In genomic region chr4:70705146-70705855, GRCh38 we compare ENCODE assay signal across 8 cellular contexts. TPM values are rescaled to one million over a fixed set of nuclear protein-coding genes. Genes with fewer than 3 reads are reported as not detected.
A peak's percentile ranks its signal among the peaks of the same experiment; 100 is the strongest.
DNase-seq lines count a peak whose midpoint lies in the region; ATAC-seq and TF ChIP-seq lines count a peak whose summit lies in the region.

No MANE protein-coding gene starts in this region.

- no peaks in the 10 kb centered on the region for H3K9me3 ChIP-seq in CD4-positive, alpha-beta memory T cell (ENCODE audit: control insufficient read depth in 1 of 2, low read length in 2 of 2)
- no peaks in the 10 kb centered on the region for H3K9me3 ChIP-seq in NT2/D1 (ENCODE audit: insufficient read depth, low read length)

- H3K27ac ChIP-seq in CD4-positive, alpha-beta memory T cell (ENCODE audit: low read depth, low read length), result peak overlapping the region; percentile 79

- peaks cover 28% of the 10 kb centered on the region for H3K4me1 ChIP-seq in CD4-positive, alpha-beta memory T cell (ENCODE audit: insufficient read depth, low read length)
- H3K4me1 ChIP-seq in NT2/D1 (ENCODE audit: insufficient read depth, insufficient read length), result no peaks in the 10 kb centered on the region

- no peaks in the 10 kb centered on the region for H3K27me3 ChIP-seq in CD4-positive, alpha-beta memory T cell (ENCODE audit: insufficient read depth, low read length)
- H3K27me3 ChIP-seq in NT2/D1 (ENCODE audit: insufficient read depth, insufficient read length), result peaks cover 2% of the 10 kb centered on the region

- no peaks in the 10 kb centered on the region for H3K9me3 Mint-ChIP-seq in CD4-positive, alpha-beta memory T cell

- no peak for TF ChIP-seq CTCF in epithelial cell of esophagus (IDR thresholded peaks at IDR 0.05; ENCODE audit: insufficient read depth, low read depth, low read length, missing control alignments)

- CTCF ChIA-PET in CD4-positive, alpha-beta memory T cell (lab: Charles Lee; ENCODE audit: partially characterized antibody), result interaction anchor here (0.7 to 9.5 kb wide), 11 partner anchors 10 to 289 kb away, joined by 3 to 134 read pairs (median 5); partner anchors contain the start of genes GRSF1, RUFY3 and UTP3

- POLR2A ChIA-PET in CD4-positive, alpha-beta memory T cell (lab: Charles Lee; ENCODE audit: partially characterized antibody), result interaction anchor here (0.6 to 7.7 kb wide), 17 partner anchors 13 to 305 kb away, joined by 3 to 174 read pairs (median 4); partner anchors contain the start of genes DCK, GRSF1, RUFY3 and UTP3

- no peaks in the 10 kb centered on the region for H3K27me3 Mint-ChIP-seq in CD4-positive, alpha-beta memory T cell

- peak; percentile 53 for ATAC-seq in GM19351 (IDR thresholded peaks at IDR 0.05; ENCODE audit: unreplicated experiment)
- peak; percentile 57 for ATAC-seq in HG03442 (IDR thresholded peaks at IDR 0.05; ENCODE audit: unreplicated experiment)

- H3K9ac ChIP-seq in NT2/D1 (ENCODE audit: insufficient read length, low read depth), result peak overlapping the region; percentile 76

- H3K4me3 ChIP-seq in CD4-positive, alpha-beta memory T cell (ENCODE audit: low read length in 2 of 2), result peak overlapping the region; percentile 45 to 71
- peak overlapping the region; percentile 57 for H3K4me3 ChIP-seq in NT2/D1 (ENCODE audit: insufficient read length, low read depth)
- H3K4me3 ChIP-seq in epithelial cell of esophagus (ENCODE audit: low read length), result peak overlapping the region; percentile 75

- intact Hi-C loops in CD4-positive, alpha-beta memory T cell (cut with micrococcal nuclease), result loop anchor here (1.0 to 2.0 kb wide), 4 partner anchors 17 to 134 kb away; partner anchors contain the start of genes GRSF1 and UTP3

- peaks cover 18 to 35% (median 26%) of the 10 kb centered on the region in 4 donors for H3K4me1 Mint-ChIP-seq in CD4-positive, alpha-beta memory T cell

- peak overlapping the region; percentile 94 to 97 (median 96) for H3K27ac Mint-ChIP-seq in CD4-positive, alpha-beta memory T cell

- H3K36me3 Mint-ChIP-seq in CD4-positive, alpha-beta memory T cell, result peaks cover 0 to 12% of the 10 kb centered on the region in 2 donors

- no peaks in the 10 kb centered on the region for H3K36me3 ChIP-seq in CD4-positive, alpha-beta memory T cell (ENCODE audit: insufficient read depth, low read length)
- no peaks in the 10 kb centered on the region for H3K36me3 ChIP-seq in NT2/D1 (ENCODE audit: insufficient read depth, insufficient read length, low read length)

- peak; percentile 72 to 79 (median 75) for DNase-seq in CD4-positive, alpha-beta memory T cell
- DNase-seq in NT2/D1 (ENCODE audit: low read depth, low spot score), result no peak
- DNase-seq in activated T-cell treated with anti-CD3 and anti-CD28 coated beads for 24 hours (ENCODE audit: low read depth), result peak; percentile 63
- peak; percentile 71 for DNase-seq in epithelial cell of esophagus (ENCODE audit: low read depth)
- DNase-seq in mucosa of gallbladder (ENCODE audit: low spot score), result peak; percentile 50
- peak; percentile 46 to 75 for DNase-seq in stimulated activated CD8-positive, alpha-beta memory T cell treated with anti-CD3 and anti-CD28 coated beads, Interleukin-7, amount 100 ng/mL, for 4 hours (ENCODE audit: low read depth in 2 of 2)

- peak overlapping the region; percentile 92 to 97 (median 94) for H3K4me3 Mint-ChIP-seq in CD4-positive, alpha-beta memory T cell

RNA-seq across cellular contexts. Expression of gene RUFY3, which starts 16.5 kb away (rescaled TPM):
- 10 to 100 TPM; 36.2 TPM for total RNA-seq in CD4-positive, alpha-beta memory T cell
- polyA plus RNA-seq in CD4-positive, alpha-beta memory T cell, result 1 to 10 TPM; 3.3 to 9.2 TPM
- total RNA-seq in mucosa of gallbladder, result 46.6 TPM

RNA-seq across cellular contexts. Expression of gene UTP3, which starts 17.0 kb away (rescaled TPM):
- total RNA-seq in CD4-positive, alpha-beta memory T cell, result 10 to 100 TPM; 43.2 to 45.3 TPM
- 10 to 100 TPM in 1 of 2 donors, 1 to 10 TPM in 1; 4.7 to 17.2 TPM for polyA plus RNA-seq in CD4-positive, alpha-beta memory T cell
- 17.1 TPM for total RNA-seq in mucosa of gallbladder

RNA-seq across cellular contexts. Expression of gene JCHAIN, which starts 39.0 kb away (rescaled TPM):
- not detected for total RNA-seq in CD4-positive, alpha-beta memory T cell
- 10 to 100 TPM in 1 of 2 donors, 1 to 10 TPM in 1; 1.3 to 51.8 TPM for polyA plus RNA-seq in CD4-positive, alpha-beta memory T cell
- 12.3 TPM for total RNA-seq in mucosa of gallbladder

Comparison
In these comparisons a context has a peak if more than half of its experiments do, and no peak if none do; other contexts are left out.
1. RNA of gene JCHAIN, which starts 39.0 kb away (total RNA-seq): 12.3 TPM in mucosa of gallbladder (single experiment); not detected in CD4-positive, alpha-beta memory T cell; every median in the first group is over 10 times any median in the second.
2. Peak in every context shown above with its lines, with median percentiles within 50 percentile points of each other: H3K4me3 ChIP-seq.